In genomic region chrX:10014462-10015373, GRCh38 we compare ENCODE assay signal across 8 cellular contexts. TPM values are rescaled to one million over a fixed set of nuclear protein-coding genes. Genes with fewer than 3 reads are reported as not detected.
DNase-seq lines count a peak whose midpoint lies in the region; ATAC-seq, FAIRE-seq and TF ChIP-seq lines count a peak whose summit lies in the region.

No MANE protein-coding gene starts in this region.

- H3K9me3 Mint-ChIP-seq in activated CD4-positive, alpha-beta memory T cell treated with anti-CD3 and anti-CD28 coated beads for 36 hours: no peaks in the 10 kb centered on the region

- peak; percentile 77 to 80 for ATAC-seq in A549
- peak; percentile 56 for ATAC-seq in GM18520 (IDR thresholded peaks at IDR 0.05; ENCODE audit: unreplicated experiment)
- ATAC-seq in HG03095 (IDR thresholded peaks at IDR 0.05; ENCODE audit: unreplicated experiment): peak; percentile 81

- TF ChIP-seq RAD21 in A549 (conservative IDR thresholded peaks at IDR 0.05 in 1 of 2, IDR thresholded peaks at IDR 0.05 in 1 of 2): no peak; a peak in 1 of 5 replicates

- peaks cover 6% of the 10 kb centered on the region for H3K27me3 Mint-ChIP-seq in activated CD4-positive, alpha-beta memory T cell treated with anti-CD3 and anti-CD28 coated beads for 36 hours

- peak overlapping the region; percentile 68 for H3K4me3 Mint-ChIP-seq in activated CD4-positive, alpha-beta memory T cell treated with anti-CD3 and anti-CD28 coated beads for 36 hours

- peak; percentile 25; the same call in 1 of the 2 replicates for TF ChIP-seq POLR2A in A549 (IDR thresholded peaks at IDR 0.05; ENCODE audit: low read length)
- TF ChIP-seq POLR2A in lower leg skin (IDR thresholded peaks at IDR 0.05): no peak

- peaks cover 47% of the 10 kb centered on the region for H3K4me1 ChIP-seq in A549

- no peak for TF ChIP-seq CTCF in A549 (IDR thresholded peaks at IDR 0.05)
- TF ChIP-seq CTCF in lower leg skin (IDR thresholded peaks at IDR 0.05): no peak

- POLR2A ChIA-PET in A549 (lab: Yijun Ruan, JAX): interaction anchor here (1.0 to 2.2 kb wide), 3 partner anchors 10 to 11 kb away, joined by 3 to 12 read pairs (median 3); no protein-coding TSS in a partner anchor
- POLR2A ChIA-PET in activated CD4-positive, alpha-beta memory T cell treated with anti-CD3 and anti-CD28 coated beads for 36 hours (lab: Charles Lee): interaction anchor here (1.0 kb wide), 1 partner anchor 11 kb away, joined by 5 read pairs; no protein-coding TSS in a partner anchor

- H3K4me1 Mint-ChIP-seq in activated CD4-positive, alpha-beta memory T cell treated with anti-CD3 and anti-CD28 coated beads for 36 hours (ENCODE audit: low read depth): peaks cover 42% of the 10 kb centered on the region

- WGBS in A549 (ENCODE audit: missing lambda C conversion rate): 1% methylated on average over 14 of the region's 116 CpGs
- WGBS in lower leg skin, 2 donors: 0 to 43% methylated on average over 23 to 84 of the region's 116 CpGs

- TF ChIP-seq EP300 in A549 (IDR thresholded peaks at IDR 0.05): no peak

- no peaks in the 10 kb centered on the region for H3K9me3 ChIP-seq in A549

- CTCF ChIA-PET in A549 (lab: Yijun Ruan, JAX): interaction anchor here (1.0 to 1.3 kb wide), 3 partner anchors 11 to 104 kb away, joined by 3 to 4 read pairs (median 3); no protein-coding TSS in a partner anchor
- CTCF ChIA-PET in activated CD4-positive, alpha-beta memory T cell treated with anti-CD3 and anti-CD28 coated beads for 36 hours (lab: Charles Lee): interaction anchor here (1.1 kb wide), 1 partner anchor 17 kb away, joined by 3 read pairs; no protein-coding TSS in a partner anchor

- H3K4me2 ChIP-seq in A549: peak overlapping the region; percentile 95

- H3K27ac ChIP-seq in A549: peak overlapping the region; percentile 100

- intact Hi-C loops in activated CD4-positive, alpha-beta memory T cell treated with anti-CD3 and anti-CD28 coated beads for 36 hours (cut with micrococcal nuclease): loop anchor here (5.0 to 10.0 kb wide), 2 partner anchors 83 to 550 kb away; partner anchors contain the start of gene TBL1X
- intact Hi-C loops in lower leg skin (cut with DNase I; ENCODE audit: low total_unique reads): no loop called here

- H3K4me3 ChIP-seq in A549: peak overlapping the region; percentile 96
- H3K4me3 ChIP-seq in lower leg skin (ENCODE audit: low read depth, poor library complexity, severe bottlenecking): peak overlapping the region; percentile 40

- DNase-seq in A549 (ENCODE audit: low read depth in 1 of 2, low spot score in 1 of 2): peak; percentile 55 to 94
- DNase-seq in NCI-H460 (ENCODE audit: extremely low read depth, low read depth): peak; percentile 79
- DNase-seq in activated CD4-positive, alpha-beta memory T cell treated with anti-CD3 and anti-CD28 coated beads for 36 hours: peak; percentile 75
- peak; percentile 52 to 92 for DNase-seq in dermis microvascular lymphatic vessel endothelial cell (ENCODE audit: low read depth in 2 of 2)
- DNase-seq in lower leg skin (ENCODE audit: low spot score in 2 of 2): peak; percentile 79 to 96
- peak; percentile 72 for DNase-seq in stimulated activated CD4-positive, alpha-beta T cell treated with anti-CD3 and anti-CD28 coated beads, Interleukin-4, amount 100 ng/mL, for 1 hour

- no peak for FAIRE-seq in A549 (lab: Jason Lieb, UNC)

- H3K36me3 Mint-ChIP-seq in activated CD4-positive, alpha-beta memory T cell treated with anti-CD3 and anti-CD28 coated beads for 36 hours: no peaks in the 10 kb centered on the region

- H3K27ac Mint-ChIP-seq in activated CD4-positive, alpha-beta memory T cell treated with anti-CD3 and anti-CD28 coated beads for 36 hours: no peak overlapping the region

TF ChIP-seq in A549, 52 proteins besides CTCF, POLR2A, EP300 and RAD21:
- no peak for TF ChIP-seq USF2 (IDR thresholded peaks at IDR 0.05)
- no peak for TF ChIP-seq MAZ (IDR thresholded peaks at IDR 0.05; ENCODE audit: borderline replicate concordance, low read depth, low read length)
- no peak for TF ChIP-seq POLR2AphosphoS2 (conservative IDR thresholded peaks at IDR 0.05; ENCODE audit: low read length)
- no peak; the same call in none of the 3 replicates for TF ChIP-seq SMC3 (IDR thresholded peaks at IDR 0.05)
- no peak for TF ChIP-seq KDM1A (IDR thresholded peaks at IDR 0.05; ENCODE audit: low read depth)
- TF ChIP-seq CHD4 (IDR thresholded peaks at IDR 0.05; ENCODE audit: borderline replicate concordance): no peak
- TF ChIP-seq, protein P1, sequence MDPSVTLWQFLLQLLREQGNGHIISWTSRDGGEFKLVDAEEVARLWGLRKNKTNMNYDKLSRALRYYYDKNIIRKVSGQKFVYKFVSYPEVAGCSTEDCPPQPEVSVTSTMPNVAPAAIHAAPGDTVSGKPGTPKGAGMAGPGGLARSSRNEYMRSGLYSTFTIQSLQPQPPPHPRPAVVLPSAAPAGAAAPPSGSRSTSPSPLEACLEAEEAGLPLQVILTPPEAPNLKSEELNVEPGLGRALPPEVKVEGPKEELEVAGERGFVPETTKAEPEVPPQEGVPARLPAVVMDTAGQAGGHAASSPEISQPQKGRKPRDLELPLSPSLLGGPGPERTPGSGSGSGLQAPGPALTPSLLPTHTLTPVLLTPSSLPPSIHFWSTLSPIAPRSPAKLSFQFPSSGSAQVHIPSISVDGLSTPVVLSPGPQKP (IDR thresholded peaks at IDR 0.05; ENCODE audit: low read depth, low read length): no peak
- TF ChIP-seq JUN (IDR thresholded peaks at IDR 0.05): peak; percentile 35 to 80; a peak in 4 of 5 replicates
- peak; percentile 58 for TF ChIP-seq GATA3 (IDR thresholded peaks at IDR 0.05; ENCODE audit: borderline replicate concordance)
- TF ChIP-seq HDAC2 (IDR thresholded peaks at IDR 0.05): 0 out of 2 replicates have a peak, but pooled peaks have one; percentile 22
- TF ChIP-seq MAX (IDR thresholded peaks at IDR 0.05): peak; percentile 86; the same call in 1 of the 2 replicates
- no peak for TF ChIP-seq NFE2L2 (conservative IDR thresholded peaks at IDR 0.05; ENCODE audit: low read length)
- TF ChIP-seq MYC (IDR thresholded peaks at IDR 0.05; ENCODE audit: borderline replicate concordance, low read length): peak; percentile 41; the same call in 1 of the 2 replicates
- TF ChIP-seq HOXB13 (CRISPR knock-in tag; IDR thresholded peaks at IDR 0.05; ENCODE audit: low read depth): no peak
- TF ChIP-seq NR3C1 (IDR thresholded peaks at IDR 0.05): no peak
- peak; percentile 47; the same call in 1 of the 2 replicates for TF ChIP-seq PHF8 (IDR thresholded peaks at IDR 0.05; ENCODE audit: borderline replicate concordance, low read depth)
- no peak for TF ChIP-seq FOSB (CRISPR knock-in tag; IDR thresholded peaks at IDR 0.05)
- peak; percentile 88 for TF ChIP-seq E2F6 (IDR thresholded peaks at IDR 0.05; ENCODE audit: borderline replicate concordance, low read depth)
- TF ChIP-seq RNF2 (IDR thresholded peaks at IDR 0.05; ENCODE audit: borderline replicate concordance, low read depth): no peak
- no peak for TF ChIP-seq ZSCAN20 (CRISPR knock-in tag; IDR thresholded peaks at IDR 0.05)

RNA-seq across cellular contexts. Expression of gene CLDN34, which starts 47.6 kb away (rescaled TPM):
- polyA plus RNA-seq in A549 (2011; rRNA removed) (not detected in 2 replicates), A549 (2017; fragmentation: RNase III; extraction: RNeasy Plus Mini Kit Qiagen cat#74134 plus additional on column Dnase treatment) (not detected in 3 replicates)
- not detected in 2 replicates for polyA plus RNA-seq in A549 (2012; cell fraction: cytosol; rRNA removed)
- not detected in 2 replicates for polyA plus RNA-seq in A549 (2012; cell fraction: nucleus; rRNA removed)
- not detected in 2 replicates for polyA minus RNA-seq in A549 (2011; rRNA and poly(A)+ RNA removed)
- total RNA-seq in NCI-H460 (2014; rRNA removed; shearing (Covaris generic)): not detected in 2 replicates
- polyA plus RNA-seq in NCI-H460 (2014; cell fraction: nucleus; rRNA removed): not detected in 2 replicates
- not detected for total RNA-seq in activated CD4-positive, alpha-beta memory T cell treated with anti-CD3 and anti-CD28 coated beads for 36 hours
- total RNA-seq in dermis microvascular lymphatic vessel endothelial cell (0.13 TPM in 1 of 2 replicates, not detected in the other), lower leg skin (1 to 10 TPM in 1 of 4 donors, not detected in 3; 1.0 TPM)

Comparison
In these comparisons a context has a peak if more than half of its experiments do, and no peak if none do; other contexts are left out.
1. Peak in every context shown above with its lines: DNase-seq, ATAC-seq, H3K4me3 ChIP-seq and H3K27ac ChIP-seq.